In the genomic region with DNA sequence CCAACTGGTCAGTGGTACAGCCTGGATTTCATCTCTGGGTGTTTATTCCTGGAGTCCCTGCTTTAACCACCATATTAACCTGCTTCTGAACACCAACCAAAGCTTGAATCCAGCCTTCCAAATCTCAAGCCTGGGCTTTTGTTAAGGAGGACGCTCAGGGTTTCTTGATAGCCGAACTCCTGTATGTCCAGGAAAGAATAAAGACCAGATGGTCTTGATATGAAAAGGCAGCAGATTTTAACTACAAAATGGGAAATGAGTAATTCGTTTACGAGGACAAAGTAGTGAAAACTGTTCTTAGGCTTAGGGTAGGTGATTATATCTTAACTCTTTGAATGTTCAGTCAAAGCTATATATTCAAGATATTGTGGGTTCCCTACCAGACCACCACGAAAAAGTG, we compare ENCODE assay signal across 35 cellular contexts.
"Had no signal": no experiment of that assay in that cellular context is flagged by ENCODE, and none has a peak within 500 bp of the region (broad histone marks: within the 10 kb centered on the region; RNA-seq: fewer than 3 reads in every experiment).

No MANE protein-coding gene starts in this region.

- H3K9ac ChIP-seq: KMS-11 had no signal

- H3K4me3 ChIP-seq: MG63 had no signal

- H3K27ac ChIP-seq: KMS-11 had no signal

- H3K4me2 ChIP-seq: KMS-11 had no signal

- DNase-seq: Karpas-422, Kasumi-1, KBM-7, KG1, MG63, MM.1S, MV-4-11, NCI-H1048, NCI-H1092, NCI-H1092 treated with DMSO at 0.1 percent for 48 hours, NCI-H1105, NCI-H1105 treated with DMSO at 0.1 percent for 48 hours, NCI-H1417, NCI-H1417 treated with DMSO at 0.1 percent for 48 hours, NCI-H1436, NCI-H1436 treated with DMSO at 0.1 percent for 48 hours, NCI-H146, NCI-H1694, NCI-H1694 treated with DMSO at 0.1 percent for 48 hours, NCI-H187, NCI-H187 treated with DMSO at 0.1 percent for 48 hours, NCI-H1930, NCI-H2029, NCI-H2029 treated with DMSO at 0.1 percent for 48 hours, NCI-H2081, NCI-H2081 treated with DMSO at 0.1 percent for 48 hours, NCI-H2107, NCI-H2171, NCI-H2171 treated with DMSO at 0.1 percent for 48 hours, NCI-H2227 treated with DMSO at 0.1 percent for 48 hours, NCI-H226, NCI-H345, NCI-H446, NCI-H446 treated with DMSO at 0.1 percent for 48 hours had no signal

- H3K9me3 ChIP-seq: MG63 had no signal

- H3K36me3 ChIP-seq: MG63 had no signal

- H3K27me3 ChIP-seq: MG63 had no signal
